In the genomic region with DNA sequence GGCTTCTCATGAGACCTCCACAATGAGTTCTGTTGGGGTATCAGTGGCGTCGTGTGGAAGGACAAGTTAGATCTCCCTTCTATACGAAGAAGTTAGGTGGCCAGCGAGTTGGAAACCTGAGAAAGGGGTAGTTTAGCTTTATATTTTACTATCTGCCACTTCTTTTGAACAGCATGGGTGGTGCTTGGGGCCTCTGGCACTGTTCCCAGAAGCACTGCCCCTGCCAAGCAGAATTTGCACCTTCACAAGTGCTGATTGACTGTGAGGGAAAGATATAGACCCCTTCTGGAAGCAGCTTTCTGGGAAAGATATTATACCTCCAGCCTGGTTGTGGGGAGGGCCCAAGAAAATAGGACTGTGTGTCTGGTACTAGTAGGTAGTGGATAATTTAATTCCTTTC, we compare ENCODE assay signal across 10 cellular contexts.
"Had no signal": no experiment of that assay in that cellular context is flagged by ENCODE, and none has a peak within 500 bp of the region (broad histone marks: within the 10 kb centered on the region; RNA-seq: fewer than 3 reads in every experiment).

No MANE protein-coding gene starts in this region.

- H3K9me3 ChIP-seq: heart left ventricle, upper lobe of left lung had no signal

- DNase-seq: activated CD4-positive, alpha-beta T cell treated with anti-CD3 and anti-CD28 coated beads for 48 hours; activated naive CD4-positive, alpha-beta T cell treated with Interleukin-2 at 50 U/mL for 16 hours; caudate nucleus; cortex of kidney; effector CD8-positive, alpha-beta T cell; stimulated activated CD4-positive, alpha-beta T cell treated with anti-CD3 and anti-CD28 coated beads, Interleukin-2, amount 100 ng/mL, for 48 hours; stimulated activated naive CD4-positive, alpha-beta T cell treated with Interleukin-2 at 50 U/mL for 16 hours; upper lobe of left lung had no signal

- H3K4me1 ChIP-seq: heart left ventricle, upper lobe of left lung had no signal

- H3K27me3 ChIP-seq: heart left ventricle, upper lobe of left lung had no signal

- ATAC-seq: heart left ventricle, WTC11 had no signal

- H3K36me3 ChIP-seq: heart left ventricle, upper lobe of left lung had no signal

- H3K4me3 ChIP-seq: heart left ventricle, upper lobe of left lung had no signal

- H3K27ac ChIP-seq: heart left ventricle, upper lobe of left lung had no signal
